ENCODE assay signal across 1 cellular context in genomic region chr11:57709802-57710367, GRCh38.
TF ChIP-seq lines count a peak whose summit lies in the region.

No MANE protein-coding gene starts in this region.

TF ChIP-seq in WTC11, 78 proteins besides CTCF, POLR2A, EP300 and RAD21 (continued from another document):
- no peak for TF ChIP-seq PREB (CRISPR knock-in tag; IDR thresholded peaks at IDR 0.05; ENCODE audit: borderline replicate concordance)
- TF ChIP-seq MAX (CRISPR knock-in tag; IDR thresholded peaks at IDR 0.05), result no peak
- TF ChIP-seq IRF1 (CRISPR knock-in tag; IDR thresholded peaks at IDR 0.05), result no peak
- no peak for TF ChIP-seq SP1 (CRISPR knock-in tag; conservative IDR thresholded peaks at IDR 0.05)
- no peak for TF ChIP-seq CREM (CRISPR knock-in tag; IDR thresholded peaks at IDR 0.05)
- no peak for TF ChIP-seq ZMAT4 (CRISPR knock-in tag; IDR thresholded peaks at IDR 0.05)
- TF ChIP-seq ZNF219 (CRISPR knock-in tag; IDR thresholded peaks at IDR 0.05; ENCODE audit: borderline replicate concordance), result no peak
